In genomic region chr2:200698217-200698616, GRCh38 we compare ENCODE assay signal across 16 cellular contexts.
DNase-seq lines count a peak whose midpoint lies in the region; ATAC-seq lines count a peak whose summit lies in the region.
"Had no signal": no experiment of that assay in that cellular context is flagged by ENCODE, and none has a peak within 500 bp of the region (broad histone marks: within the 10 kb centered on the region; RNA-seq: fewer than 3 reads in every experiment).

No MANE protein-coding gene starts in this region.

- no peaks in the 10 kb centered on the region for H3K27me3 ChIP-seq in thymus (ENCODE audit: control insufficient read depth, insufficient read depth)

- H3K27ac Mint-ChIP-seq in effector memory CD8-positive, alpha-beta T cell, result no peak overlapping the region
- H3K27ac Mint-ChIP-seq: CD4-positive, alpha-beta T cell had no signal

- DNase-seq in NCI-H82 (lab: John Stamatoyannopoulos, UW) (peak; percentile 11), NCI-H82 treated with DMSO at 0.1 percent for 48 hours (lab: John Stamatoyannopoulos, UW; ENCODE audit: unreplicated experiment) (no peak), SK-MEL-5 (ENCODE audit: low read depth, low spot score) (peak; percentile 38), medulla oblongata (ENCODE audit: extremely low spot score) (peak; percentile 40), NCI-H748 treated with DMSO at 0.1 percent for 48 hours (lab: John Stamatoyannopoulos, UW) (no peak), AG20443 (ENCODE audit: low spot score) (no peak)
- no peak for DNase-seq in effector memory CD8-positive, alpha-beta T cell
- DNase-seq: AML-193; C1 segment of cervical spinal cord; Calu3; CD4-positive, alpha-beta T cell; DMS 273 treated with DMSO at 0.1 percent for 48 hours had no signal

- peaks cover 3 to 7% of the 10 kb centered on the region in 2 donors for H3K4me1 Mint-ChIP-seq in effector memory CD8-positive, alpha-beta T cell (ENCODE audit: low read depth in 2 of 2)

- H3K4me3 ChIP-seq in thymus (ENCODE audit: low read length), result peak overlapping the region; percentile 67
- H3K4me3 ChIP-seq: HAP-1 had no signal

- H3K36me3 Mint-ChIP-seq in effector memory CD8-positive, alpha-beta T cell (ENCODE audit: insufficient read depth), result no peaks in the 10 kb centered on the region

- H3K4me3 Mint-ChIP-seq in effector memory CD8-positive, alpha-beta T cell, result no peak overlapping the region
- H3K4me3 Mint-ChIP-seq: CD4-positive, alpha-beta T cell had no signal

- no peaks in the 10 kb centered on the region for H3K36me3 ChIP-seq in thymus (ENCODE audit: control insufficient read depth, insufficient read depth)
- H3K36me3 ChIP-seq: HAP-1 had no signal

- no peaks in the 10 kb centered on the region for H3K9me3 Mint-ChIP-seq in effector memory CD8-positive, alpha-beta T cell
- H3K9me3 Mint-ChIP-seq: CD4-positive, alpha-beta T cell had no signal

- no peak overlapping the region for H3K27ac ChIP-seq in thymus (ENCODE audit: low read depth)
- H3K27ac ChIP-seq: 22Rv1 had no signal

- in situ Hi-C loops in SK-MEL-5 (cut with HindIII; ENCODE audit: low pct_unique_long_range_greater_than_20kb, low sequenced_read_pairs), result no loop called here

- no peaks in the 10 kb centered on the region for H3K27me3 Mint-ChIP-seq in effector memory CD8-positive, alpha-beta T cell

- H3K4me1 ChIP-seq in thymus (ENCODE audit: control insufficient read depth, insufficient read depth, low read length), result peaks cover 47% of the 10 kb centered on the region
- H3K4me1 ChIP-seq: HAP-1 had no signal

- WGBS in thymus, result 40% methylated on average over 2 of the region's 2 CpGs

- no peaks in the 10 kb centered on the region for H3K9me3 ChIP-seq in thymus (ENCODE audit: control insufficient read depth)
- H3K9me3 ChIP-seq: HAP-1 had no signal

- ATAC-seq in effector memory CD8-positive, alpha-beta T cell (replicated peaks), result no peak
- ATAC-seq: HepG2 had no signal

Comparison
In these comparisons a context has a peak if more than half of its experiments do, and no peak if none do; other contexts are left out.
1. DNase-seq: peak in NCI-H82 (single experiment), SK-MEL-5 (single experiment) and medulla oblongata (single experiment); none in NCI-H82 treated with DMSO at 0.1 percent for 48 hours (single experiment), NCI-H748 treated with DMSO at 0.1 percent for 48 hours (single experiment), effector memory CD8-positive, alpha-beta T cell (0 of 3) and AG20443 (single experiment).